ENCODE assay signal across 17 cellular contexts in genomic region chr15:60973637-60974415, GRCh38.
DNase-seq lines count a peak whose midpoint lies in the region; ATAC-seq and TF ChIP-seq lines count a peak whose summit lies in the region.
"Had no signal": no experiment of that assay in that cellular context is flagged by ENCODE, and none has a peak within 500 bp of the region (broad histone marks: within the 10 kb centered on the region; RNA-seq: fewer than 3 reads in every experiment).

No MANE protein-coding gene starts in this region.

- H3K9ac ChIP-seq in PC-3 (ENCODE audit: low read length) (no peak overlapping the region), neural progenitor cell (no peak overlapping the region)

- H2AFZ ChIP-seq in PC-3 (ENCODE audit: low read length) (no peak overlapping the region), neural progenitor cell (replicated peaks) (no peak overlapping the region)

- H3F3A ChIP-seq in PC-3 (ENCODE audit: low read length, unreplicated experiment) (no peaks in the 10 kb centered on the region), neural progenitor cell (ENCODE audit: low read depth) (no peaks in the 10 kb centered on the region)

- H3K4me1 ChIP-seq in PC-3 (ENCODE audit: insufficient read depth, low read length) = peaks cover 8% of the 10 kb centered on the region; the same call in 1 of the 2 replicates
- peaks cover 13% of the 10 kb centered on the region for H3K4me1 ChIP-seq in neural progenitor cell

- no peak overlapping the region for H3K4me2 ChIP-seq in PC-3 (ENCODE audit: low read length)
- H3K4me2 ChIP-seq in neural progenitor cell = peak overlapping the region; percentile 19

- H3K4me3 Mint-ChIP-seq in neural progenitor cell (no peak overlapping the region), mesothelial cell of epicardium (no peak overlapping the region)

- CTCF ChIA-PET in PC-3 (lab: Charles Lee) = no interaction called here

- no peaks in the 10 kb centered on the region for H3K9me3 Mint-ChIP-seq in neural progenitor cell
- peaks cover 3% of the 10 kb centered on the region for H3K9me3 Mint-ChIP-seq in mesothelial cell of epicardium

- intact Hi-C loops in PC-3 (cut with micrococcal nuclease) = no loop called here

- H3K27me3 Mint-ChIP-seq in neural progenitor cell (ENCODE audit: insufficient read depth, low read depth) (no peaks in the 10 kb centered on the region), mesothelial cell of epicardium (ENCODE audit: low read depth) (no peaks in the 10 kb centered on the region)

- H3K4me3 ChIP-seq in PC-3 (ENCODE audit: low read length) (no peak overlapping the region), epithelial cell of esophagus (ENCODE audit: low read length) (no peak overlapping the region), neural progenitor cell (no peak overlapping the region)

- H4K20me1 ChIP-seq in PC-3 (ENCODE audit: low read length) (no peaks in the 10 kb centered on the region), neural progenitor cell (ENCODE audit: low read depth) (peaks cover 5% of the 10 kb centered on the region)

- H3K4me1 Mint-ChIP-seq in neural progenitor cell (peaks cover 30% of the 10 kb centered on the region), mesothelial cell of epicardium (peaks cover 14% of the 10 kb centered on the region)

- H3K79me2 ChIP-seq in PC-3 (ENCODE audit: low read length) (no peaks in the 10 kb centered on the region), neural progenitor cell (ENCODE audit: low read depth) (no peaks in the 10 kb centered on the region)

- no peaks in the 10 kb centered on the region for H3K27me3 ChIP-seq in PC-3 (ENCODE audit: low read length)
- H3K27me3 ChIP-seq in neural progenitor cell = no peaks in the 10 kb centered on the region

- BruUV-seq in PC-3 (replicated peaks; lab: Mats Ljungman, UMichigan) = no TSS peak

- H3K36me3 ChIP-seq in PC-3 (ENCODE audit: low read depth, low read length) = no peaks in the 10 kb centered on the region
- H3K36me3 ChIP-seq in neural progenitor cell = no peaks in the 10 kb centered on the region

- POLR2A ChIA-PET in PC-3 (lab: Charles Lee; ENCODE audit: unreplicated experiment) = no interaction called here

- no peak for TF ChIP-seq CTCF in PC-3 (conservative IDR thresholded peaks at IDR 0.05; ENCODE audit: low read depth, low read length)
- TF ChIP-seq CTCF in epithelial cell of esophagus (IDR thresholded peaks at IDR 0.05; ENCODE audit: insufficient read depth, low read depth, low read length, missing control alignments) = no peak
- no peak for TF ChIP-seq CTCF in neural progenitor cell (IDR thresholded peaks at IDR 0.05)
- TF ChIP-seq CTCF in mesothelial cell of epicardium (IDR thresholded peaks at IDR 0.05; ENCODE audit: unreplicated experiment) = no peak

- no peaks in the 10 kb centered on the region for H3K9me2 ChIP-seq in PC-3 (replicated peaks; ENCODE audit: low read length)

- peak; percentile 66 for DNase-seq in EL
- DNase-seq in PC-3 = peak; percentile 18
- peak; percentile 73 for DNase-seq in epithelial cell of esophagus (ENCODE audit: low read depth)
- peak; percentile 42 for DNase-seq in neural progenitor cell (ENCODE audit: low spot score)
- DNase-seq in mesothelial cell of epicardium (ENCODE audit: low spot score in 2 of 2, unreplicated experiment in 2 of 2) = no peak
- DNase-seq in NCI-H69 (lab: John Stamatoyannopoulos, UW) = no peak
- no peak for DNase-seq in NCI-H146 (lab: John Stamatoyannopoulos, UW)
- DNase-seq in activated CD8-positive, alpha-beta memory T cell treated with anti-CD3 and anti-CD28 coated beads for 24 hours = no peak
- DNase-seq: activated CD4-positive, alpha-beta T cell treated with anti-CD3 and anti-CD28 coated beads for 1 hour; activated effector memory CD4-positive, alpha-beta T cell treated with Interleukin-2 at 50 U/mL for 16 hours; cerebellar nuclear complex; foreskin melanocyte; left cardiac atrium; NCI-H774; stimulated activated CD4-positive, alpha-beta T cell treated with anti-CD3 and anti-CD28 coated beads, Interleukin-15, amount 100 ng/mL, for 24 hours had no signal

- H3K27ac ChIP-seq in PC-3 (ENCODE audit: low read length) (0 out of 2 replicates have a peak overlapping the region, but pooled peaks have one; percentile 16), neural progenitor cell (no peak overlapping the region)
- H3K27ac ChIP-seq: C4-2B, HL-60 had no signal

- H3K27ac Mint-ChIP-seq in neural progenitor cell (peak overlapping the region; percentile 36), mesothelial cell of epicardium (no peak overlapping the region)

- no peak for ATAC-seq in PC-3

- H3K9me3 ChIP-seq in PC-3 (ENCODE audit: low read length) (no peaks in the 10 kb centered on the region), neural progenitor cell (ENCODE audit: low read depth) (no peaks in the 10 kb centered on the region)

- no peaks in the 10 kb centered on the region for H3K36me3 Mint-ChIP-seq in neural progenitor cell
- no peaks in the 10 kb centered on the region for H3K36me3 Mint-ChIP-seq in mesothelial cell of epicardium

Comparison
In these comparisons a context has a peak if more than half of its experiments do, and no peak if none do; other contexts are left out.
1. DNase-seq: peak in EL (single experiment), PC-3 (single experiment), epithelial cell of esophagus (single experiment) and neural progenitor cell (single experiment); none in mesothelial cell of epicardium (0 of 2), NCI-H69 (single experiment), NCI-H146 (single experiment) and activated CD8-positive, alpha-beta memory T cell treated with anti-CD3 and anti-CD28 coated beads for 24 hours (single experiment).